In the genomic region with DNA sequence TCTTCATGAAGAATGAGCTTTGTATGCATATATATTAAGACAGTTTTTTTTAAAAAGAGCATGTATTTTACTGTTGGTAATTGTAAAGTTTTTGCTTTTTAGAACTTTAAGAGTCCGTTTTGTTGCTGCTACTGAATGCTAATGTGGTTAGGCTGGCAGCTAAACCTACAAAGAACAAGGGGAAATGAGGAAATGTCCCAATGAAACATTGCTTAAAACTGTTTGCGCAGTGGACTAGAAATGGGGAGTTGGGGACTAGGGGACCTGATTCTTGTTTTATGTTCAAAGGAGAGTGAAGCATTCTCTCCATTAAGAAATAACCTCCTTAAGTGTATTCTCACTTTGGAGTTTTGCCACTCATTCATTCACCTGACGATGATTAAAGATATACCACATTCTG, we compare ENCODE assay signal across 21 cellular contexts. TPM values are rescaled to one million over a fixed set of nuclear protein-coding genes. Genes with fewer than 3 reads are reported as not detected.
DNase-seq lines count a peak whose midpoint lies in the region; ATAC-seq and TF ChIP-seq lines count a peak whose summit lies in the region.
"Had no signal": no experiment of that assay in that cellular context is flagged by ENCODE, and none has a peak within 500 bp of the region (broad histone marks: within the 10 kb centered on the region; RNA-seq: fewer than 3 reads in every experiment).

No MANE protein-coding gene starts in this region.

- H3K36me3 Mint-ChIP-seq in CD14-positive monocyte, result peaks cover 0 to 3% of the 10 kb centered on the region in 2 donors
- no peaks in the 10 kb centered on the region for H3K36me3 Mint-ChIP-seq in activated T-helper 17 cell treated with anti-CD3 and anti-CD28 coated beads, Interleukin-2, amount 50 U/mL, for 72 hours (ENCODE audit: low read depth)

- peak overlapping the region in 1 of 2 donors; percentile 57 for H3K4me3 Mint-ChIP-seq in CD14-positive monocyte
- peak overlapping the region; percentile 25 for H3K4me3 Mint-ChIP-seq in activated T-helper 17 cell treated with anti-CD3 and anti-CD28 coated beads, Interleukin-2, amount 50 U/mL, for 72 hours
- H3K4me3 Mint-ChIP-seq: activated CD4-positive, alpha-beta memory T cell treated with anti-CD3 and anti-CD28 coated beads for 36 hours had no signal

- DNase-seq in CD14-positive monocyte (ENCODE audit: low spot score) (no peak), Kasumi-1 (lab: John Stamatoyannopoulos, UW) (peak; percentile 51 to 60), medulla oblongata (ENCODE audit: extremely low spot score) (peak; percentile 41), LoVo (ENCODE audit: low spot score) (no peak), hippocampal formation (lab: John Stamatoyannopoulos, UW) (no peak)
- no peak for DNase-seq in activated CD4-positive, CD25-positive, alpha-beta regulatory T cell (lab: John Stamatoyannopoulos, UW)
- DNase-seq: activated CD4-positive, alpha-beta memory T cell treated with anti-CD3 and anti-CD28 coated beads for 36 hours; activated naive CD4-positive, alpha-beta T cell treated with anti-CD3 and anti-CD28 coated beads, Interleukin-2, amount 50 U/mL, for 16 hours; activated T-cell treated with anti-CD3 and anti-CD28 coated beads, Interleukin-2, amount 50 U/mL, for 1 hour; brain microvascular endothelial cell; Caco-2; dorsolateral prefrontal cortex; Karpas-422; NCI-H146; NCI-H2171 treated with DMSO at 0.1 percent for 48 hours; NCI-H774; posterior cingulate gyrus; stimulated activated CD4-positive, alpha-beta T cell treated with anti-CD3 and anti-CD28 coated beads, Interleukin-4, amount 100 ng/mL, for 1 hour; uterus had no signal

- intact Hi-C loops in CD14-positive monocyte (cut with micrococcal nuclease), result loop anchor here in 1 of 2 donors (10.0 kb wide), 1 partner anchor 112 kb away; the partner anchor contains the start of gene SMKR1

- no peaks in the 10 kb centered on the region for H3K9me3 Mint-ChIP-seq in CD14-positive monocyte
- no peaks in the 10 kb centered on the region for H3K9me3 Mint-ChIP-seq in activated T-helper 17 cell treated with anti-CD3 and anti-CD28 coated beads, Interleukin-2, amount 50 U/mL, for 72 hours
- H3K9me3 Mint-ChIP-seq: activated CD4-positive, alpha-beta memory T cell treated with anti-CD3 and anti-CD28 coated beads for 36 hours had no signal

- peak overlapping the region; percentile 81 to 92 (median 85) for H3K27ac Mint-ChIP-seq in CD14-positive monocyte
- peak overlapping the region; percentile 6 for H3K27ac Mint-ChIP-seq in activated T-helper 17 cell treated with anti-CD3 and anti-CD28 coated beads, Interleukin-2, amount 50 U/mL, for 72 hours
- H3K27ac Mint-ChIP-seq: activated CD4-positive, alpha-beta memory T cell treated with anti-CD3 and anti-CD28 coated beads for 36 hours had no signal

- TF ChIP-seq CTCF in CD14-positive monocyte (IDR thresholded peaks at IDR 0.05), result no peak

- H3K4me1 Mint-ChIP-seq in CD14-positive monocyte, result peaks cover 68% of the 10 kb centered on the region
- H3K4me1 Mint-ChIP-seq in activated T-helper 17 cell treated with anti-CD3 and anti-CD28 coated beads, Interleukin-2, amount 50 U/mL, for 72 hours, result peaks cover 39% of the 10 kb centered on the region

- ATAC-seq in activated T-helper 17 cell treated with anti-CD3 and anti-CD28 coated beads, Interleukin-2, amount 50 U/mL, for 72 hours (replicated peaks), result no peak
- no peak for ATAC-seq in GM18867 (IDR thresholded peaks at IDR 0.05; ENCODE audit: unreplicated experiment)

- no peaks in the 10 kb centered on the region for H3K27me3 Mint-ChIP-seq in CD14-positive monocyte (ENCODE audit: low read depth in 3 of 3)
- no peaks in the 10 kb centered on the region for H3K27me3 Mint-ChIP-seq in activated T-helper 17 cell treated with anti-CD3 and anti-CD28 coated beads, Interleukin-2, amount 50 U/mL, for 72 hours
- H3K27me3 Mint-ChIP-seq: activated CD4-positive, alpha-beta memory T cell treated with anti-CD3 and anti-CD28 coated beads for 36 hours had no signal

RNA-seq across cellular contexts. Expression of gene NRF1, which starts 5.7 kb away (rescaled TPM):
- polyA plus RNA-seq in CD14-positive monocyte, result 1 to 10 TPM; 5.1 to 7.7 TPM
- 10 to 100 TPM; 15.3 to 22.5 TPM for total RNA-seq in activated T-helper 17 cell treated with anti-CD3 and anti-CD28 coated beads, Interleukin-2, amount 50 U/mL, for 72 hours

Comparison
In these comparisons a context has a peak if more than half of its experiments do, and no peak if none do; other contexts are left out.
1. DNase-seq: peak in Kasumi-1 (2 of 2) and medulla oblongata (single experiment); none in CD14-positive monocyte (single experiment), LoVo (single experiment), activated CD4-positive, CD25-positive, alpha-beta regulatory T cell (0 of 4) and hippocampal formation (0 of 2).